Comparison of ENCODE assay signal across 20 cellular contexts in the genomic region with DNA sequence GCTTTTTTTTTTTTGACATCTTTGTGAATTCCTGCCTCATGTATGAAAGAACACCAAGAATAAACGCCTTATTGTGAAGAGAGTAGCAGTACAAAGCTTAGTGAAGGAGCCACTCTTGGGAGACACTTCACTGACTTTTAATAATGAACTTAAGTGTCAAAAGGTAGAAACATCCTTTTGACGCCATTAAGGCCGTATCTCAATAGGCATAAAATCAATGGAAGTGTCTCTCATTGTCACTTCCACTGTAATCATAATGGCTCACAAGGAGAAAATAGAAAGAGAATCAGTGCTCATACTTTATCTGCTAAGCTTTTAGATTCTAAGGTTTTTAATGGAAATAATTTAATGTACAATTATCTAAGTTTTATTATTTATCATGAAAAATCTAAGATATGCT.
"Had no signal": no experiment of that assay in that cellular context is flagged by ENCODE, and none has a peak within 500 bp of the region (broad histone marks: within the 10 kb centered on the region; RNA-seq: fewer than 3 reads in every experiment).

No MANE protein-coding gene starts in this region.

- H3K4me3 ChIP-seq: coronary artery, dorsolateral prefrontal cortex, esophagus muscularis mucosa, gastroesophageal sphincter, heart left ventricle, hepatocyte, left lung, lower lobe of right lung, mucosa of descending colon had no signal

- H3K4me1 ChIP-seq: esophagus muscularis mucosa, foreskin keratinocyte, gastroesophageal sphincter, heart left ventricle, left lung, lower lobe of right lung had no signal

- DNase-seq: dermis blood vessel endothelial cell; dorsolateral prefrontal cortex; effector CD4-positive, alpha-beta T cell; effector memory CD4-positive, alpha-beta T cell; foreskin keratinocyte; heart left ventricle; hypothalamus; immature natural killer cell; islet precursor cell; kidney; left cardiac atrium; left lung; left ventricle myocardium superior; lower lobe of right lung; mesenchymal stem cell; mucosa of descending colon had no signal

- H3K9me3 ChIP-seq: esophagus muscularis mucosa, gastroesophageal sphincter, heart left ventricle, left lung, lower lobe of right lung, mucosa of descending colon had no signal

- ATAC-seq: foreskin keratinocyte, gastroesophageal sphincter, heart left ventricle, left cardiac atrium, left lung, left ventricle myocardium superior, lower lobe of right lung, mucosa of descending colon had no signal

- H3K36me3 ChIP-seq: esophagus muscularis mucosa, gastroesophageal sphincter, heart left ventricle, left lung, lower lobe of right lung had no signal

- H3K27me3 ChIP-seq: dorsolateral prefrontal cortex, esophagus muscularis mucosa, foreskin keratinocyte, gastroesophageal sphincter, heart left ventricle, hepatocyte, left lung had no signal

- H3K27ac ChIP-seq: coronary artery, dorsolateral prefrontal cortex, esophagus muscularis mucosa, foreskin keratinocyte, gastroesophageal sphincter, heart left ventricle, hepatocyte, left lung, lower lobe of right lung had no signal
